14 cellular contexts compared by ENCODE assay signal in genomic region chr14:63908667-63909264, GRCh38. TPM values are rescaled to one million over a fixed set of nuclear protein-coding genes. Genes with fewer than 3 reads are reported as not detected.
DNase-seq lines count a peak whose midpoint lies in the region; ATAC-seq, FAIRE-seq and TF ChIP-seq lines count a peak whose summit lies in the region.
"Had no signal": no experiment of that assay in that cellular context is flagged by ENCODE, and none has a peak within 500 bp of the region (broad histone marks: within the 10 kb centered on the region; RNA-seq: fewer than 3 reads in every experiment).

No MANE protein-coding gene starts in this region.

- FAIRE-seq in HepG2 (lab: Jason Lieb, UNC) (no peak), GM12878 (lab: Jason Lieb, UNC) (no peak)
- FAIRE-seq: bronchial epithelial cell had no signal

- H3K4me3 ChIP-seq in liver (ENCODE audit: low read depth in 1 of 3, low read length in 3 of 3) (peak overlapping the region in 2 of 3 donors; percentile 18 to 24), HepG2 (replicated peaks in 1 of 3; ENCODE audit: insufficient read depth in 1 of 3, low read depth in 2 of 3, low read length in 3 of 3) (no peak overlapping the region), GM12878 (peak overlapping the region; percentile 48), mucosa of stomach (ENCODE audit: low read length) (no peak overlapping the region), uterus (no peak overlapping the region)
- H3K4me3 ChIP-seq: BLaER1, neural progenitor cell had no signal

- peak overlapping the region in 1 of 2 donors; percentile 36 for H3K9ac ChIP-seq in liver (ENCODE audit: low read depth in 1 of 2, low read length in 2 of 2)
- no peak overlapping the region for H3K9ac ChIP-seq in HepG2 (ENCODE audit: insufficient read depth, low read depth, low read length)
- H3K9ac ChIP-seq in GM12878 (ENCODE audit: control insufficient read depth, insufficient read depth, low read length) = peak overlapping the region; percentile 38; the same call in 1 of the 2 replicates
- H3K9ac ChIP-seq in mucosa of stomach (ENCODE audit: low read length) = peak overlapping the region; percentile 52
- H3K9ac ChIP-seq: BLaER1, neural progenitor cell had no signal

- no peak for TF ChIP-seq EP300 in HepG2 (IDR thresholded peaks at IDR 0.05; ENCODE audit: low read depth in 2 of 2, low read length in 2 of 2)
- no peak for TF ChIP-seq EP300 in HepG2 (CRISPR knock-in tag; IDR thresholded peaks at IDR 0.05; ENCODE audit: borderline replicate concordance)
- no peak for TF ChIP-seq EP300 in GM12878 (IDR thresholded peaks at IDR 0.05; ENCODE audit: borderline replicate concordance in 1 of 2, control insufficient read depth in 1 of 2, low read depth in 2 of 2, low read length in 2 of 2)

- H3K27ac ChIP-seq in liver (ENCODE audit: low read depth in 1 of 2, low read length in 2 of 2) (peak overlapping the region; percentile 19 to 23), HepG2 (ENCODE audit: extremely low read length, insufficient read depth, low read length) (no peak overlapping the region), GM12878 (ENCODE audit: control insufficient read depth, insufficient read depth) (peak overlapping the region; percentile 68), uterus (no peak overlapping the region)
- H3K27ac ChIP-seq: BLaER1, neural progenitor cell had no signal

- in situ Hi-C loops in HepG2 (cut with HindIII; ENCODE audit: extremely low pct_ligation_motif_present, low pct_unique_long_range_greater_than_20kb) (no loop called here), GM12878 (cut with MboI) (no loop called here)

- H2AFZ ChIP-seq in HepG2 (ENCODE audit: low read length) (no peak overlapping the region), GM12878 (ENCODE audit: control insufficient read depth, low read depth, low read length) (peak overlapping the region; percentile 64)
- H2AFZ ChIP-seq: neural progenitor cell had no signal

- TF ChIP-seq POLR2A in HepG2 (IDR thresholded peaks at IDR 0.05; ENCODE audit: insufficient read depth in 1 of 2, low read depth in 2 of 2, low read length in 2 of 2) = no peak
- TF ChIP-seq POLR2A in GM12878 (IDR thresholded peaks at IDR 0.05; ENCODE audit: low read depth, low read length) = no peak
- no peak for TF ChIP-seq POLR2A in uterus (IDR thresholded peaks at IDR 0.05)

- H3K27me3 ChIP-seq in liver (ENCODE audit: control insufficient read depth in 4 of 4, insufficient read depth in 4 of 4, low read length in 3 of 4) = no peaks in the 10 kb centered on the region
- H3K27me3 ChIP-seq in HepG2 (ENCODE audit: control insufficient read depth in 1 of 2, insufficient read depth in 2 of 2, low read length in 2 of 2) = no peaks in the 10 kb centered on the region
- H3K27me3 ChIP-seq in GM12878 (replicated peaks in 1 of 2; ENCODE audit: control insufficient read depth in 2 of 2, insufficient read depth in 2 of 2, low read length in 1 of 2) = no peaks in the 10 kb centered on the region
- H3K27me3 ChIP-seq in mucosa of stomach (ENCODE audit: control insufficient read depth, insufficient read depth, low read length) = no peaks in the 10 kb centered on the region
- H3K27me3 ChIP-seq in uterus = no peaks in the 10 kb centered on the region
- H3K27me3 ChIP-seq: BLaER1, neural progenitor cell had no signal

- SMC1A ChIA-PET in GM12878 (lab: Charles Lee; ENCODE audit: uncharacterized antibody, unreplicated experiment) = interaction anchor here (0.8 to 4.4 kb wide), 16 partner anchors 8 to 183 kb away, joined by 3 to 26 read pairs (median 5); no protein-coding TSS in a partner anchor

- TF ChIP-seq RAD21 in liver (IDR thresholded peaks at IDR 0.05) = no peak
- TF ChIP-seq RAD21 in HepG2 (CRISPR knock-in tag; IDR thresholded peaks at IDR 0.05) = no peak
- no peak for TF ChIP-seq RAD21 in GM12878 (IDR thresholded peaks at IDR 0.05; ENCODE audit: insufficient read depth, low read depth, low read length)

- 79% methylated on average over 4 of the region's 4 CpGs for WGBS in liver
- 88% methylated on average over 4 of the region's 4 CpGs for WGBS in HepG2 (ENCODE audit: low lambda C conversion rate)
- whole genome bisulfite sequencing in GM12878 (ENCODE audit: insufficient coverage, insufficient replicate concordance, low lambda C conversion rate, missing lambda C conversion rate) = 75% methylated on average over 4 of the region's 4 CpGs

- RAD21 ChIA-PET in GM12878 (lab: Charles Lee; ENCODE audit: unreplicated experiment) = interaction anchor here (0.6 to 1.6 kb wide), 8 partner anchors 8 to 437 kb away, joined by 3 to 8 read pairs (median 3); no protein-coding TSS in a partner anchor

- POLR2A ChIA-PET in HepG2 (lab: Yijun Ruan, JAX) (no interaction called here), GM12878 (lab: Charles Lee) (interaction anchor here (1.2 to 2.8 kb wide), 3 partner anchors 11 to 40 kb away, joined by 4 to 17 read pairs (median 5); no protein-coding TSS in a partner anchor)

- peaks cover 4 to 17% (median 8%) of the 10 kb centered on the region in 4 donors for H3K4me1 ChIP-seq in liver (ENCODE audit: control insufficient read depth in 4 of 4, insufficient read depth in 4 of 4, low read length in 3 of 4)
- no peaks in the 10 kb centered on the region for H3K4me1 ChIP-seq in HepG2 (ENCODE audit: insufficient read depth, low read length)
- H3K4me1 ChIP-seq in GM12878 (ENCODE audit: control insufficient read depth, insufficient read depth, low read length) = peaks cover 17% of the 10 kb centered on the region
- H3K4me1 ChIP-seq in mucosa of stomach (ENCODE audit: control insufficient read depth, insufficient read depth, low read length) = peaks cover 16% of the 10 kb centered on the region
- no peaks in the 10 kb centered on the region for H3K4me1 ChIP-seq in uterus
- H3K4me1 ChIP-seq: BLaER1 had no signal

- H3K4me2 ChIP-seq in HepG2 (ENCODE audit: low read depth, low read length) (no peak overlapping the region), GM12878 (ENCODE audit: control insufficient read depth, insufficient read depth) (peak overlapping the region; percentile 77)
- H3K4me2 ChIP-seq: BLaER1, neural progenitor cell had no signal

- CTCF ChIA-PET in HepG2 (lab: Yijun Ruan, JAX; ENCODE audit: low intra/inter-chr PET ratio, low total read pairs) (no interaction called here), GM12878 (lab: Yijun Ruan, JAX) (interaction anchor here (1.0 to 2.7 kb wide), 6 partner anchors 9 to 46 kb away, joined by 3 to 9 read pairs (median 5); no protein-coding TSS in a partner anchor)

- H3K36me3 ChIP-seq in liver (ENCODE audit: control insufficient read depth in 4 of 4, insufficient read depth in 3 of 4, low read depth in 1 of 4, low read length in 3 of 4) = no peaks in the 10 kb centered on the region
- no peaks in the 10 kb centered on the region for H3K36me3 ChIP-seq in HepG2 (replicated peaks in 1 of 2; ENCODE audit: control insufficient read depth in 1 of 2, insufficient read depth in 2 of 2, low read length in 2 of 2)
- peaks cover 0 to 6% of the 10 kb centered on the region in 2 experiments; a peak in 1 of 4 replicates for H3K36me3 ChIP-seq in GM12878 (ENCODE audit: control insufficient read depth in 2 of 2, insufficient read depth in 2 of 2, low read length in 1 of 2)
- no peaks in the 10 kb centered on the region for H3K36me3 ChIP-seq in mucosa of stomach (ENCODE audit: control insufficient read depth, insufficient read depth, low read length)
- no peaks in the 10 kb centered on the region for H3K36me3 ChIP-seq in uterus
- H3K36me3 ChIP-seq: neural progenitor cell had no signal

- intact Hi-C loops in HepG2 (cut with micrococcal nuclease; ENCODE audit: unreplicated experiment) (no loop called here), GM12878 (cut with micrococcal nuclease; ENCODE audit: unreplicated experiment) (no loop called here), uterus (cut with DNase I; ENCODE audit: low total_unique reads) (no loop called here)

- no TSS peak for BruUV-seq in HepG2 (replicated peaks; lab: Mats Ljungman, UMichigan)
- BruUV-seq in GM12878 (replicated peaks; lab: Mats Ljungman, UMichigan) = no TSS peak

- H4K20me1 ChIP-seq in HepG2 (ENCODE audit: insufficient read depth, low read length) (no peaks in the 10 kb centered on the region), GM12878 (ENCODE audit: control insufficient read depth, insufficient read depth) (no peaks in the 10 kb centered on the region)
- H4K20me1 ChIP-seq: BLaER1 had no signal

- H3K79me2 ChIP-seq in HepG2 (ENCODE audit: insufficient read depth, low read length) (no peaks in the 10 kb centered on the region), GM12878 (ENCODE audit: control insufficient read depth, insufficient read depth, low read length) (peaks cover 23% of the 10 kb centered on the region)

- DNase-seq in HepG2 (ENCODE audit: low spot score) (no peak), GM12878 (ENCODE audit: low read depth, low spot score) (no peak), D341Med (ENCODE audit: low spot score) (no peak), NCI-H1092 (lab: John Stamatoyannopoulos, UW) (no peak), uterus (no peak)
- DNase-seq: activated CD4-positive, alpha-beta T cell treated with anti-CD3 and anti-CD28 coated beads, Interleukin-2, amount 50 U/mL, for 48 hours; heart right ventricle; NCI-H2107 had no signal

- H3K9me3 ChIP-seq in liver (ENCODE audit: control insufficient read depth in 4 of 4, low read length in 3 of 4) = no peaks in the 10 kb centered on the region
- H3K9me3 ChIP-seq in HepG2 (ENCODE audit: low read length) = no peaks in the 10 kb centered on the region
- H3K9me3 ChIP-seq in GM12878 (replicated peaks; ENCODE audit: control insufficient read depth, insufficient read depth, low read length) = no peaks in the 10 kb centered on the region
- H3K9me3 ChIP-seq in mucosa of stomach (ENCODE audit: control insufficient read depth, low read length) = no peaks in the 10 kb centered on the region
- H3K9me3 ChIP-seq in uterus = no peaks in the 10 kb centered on the region

- ATAC-seq in HepG2 (no peak), GM12878 (peak; percentile 64), GM19035 (IDR thresholded peaks at IDR 0.05; ENCODE audit: unreplicated experiment) (no peak)
- ATAC-seq: heart right ventricle had no signal

- TF ChIP-seq CTCF in liver (IDR thresholded peaks at IDR 0.05; ENCODE audit: low read depth, low read length, missing input control) (no peak), HepG2 (CRISPR knock-in tag; IDR thresholded peaks at IDR 0.05) (no peak), GM12878 (IDR thresholded peaks at IDR 0.05 in 2 of 3, conservative IDR thresholded peaks at IDR 0.05 in 1 of 3; ENCODE audit: control insufficient read depth in 2 of 3, extremely low read depth in 1 of 3, insufficient read depth in 1 of 3, low read depth in 3 of 3, low read length in 3 of 3) (no peak), uterus (IDR thresholded peaks at IDR 0.05) (no peak)

RNA-seq across cellular contexts. Expression of gene SYNE2, which starts 56.0 kb away (rescaled TPM):
- total RNA-seq in liver = 10 to 100 TPM; 15.5 to 79.9 TPM
- polyA plus RNA-seq in liver = 10 to 100 TPM; 12.0 to 23.5 TPM
- 13.3 and 19.5 TPM in 2 replicates for total RNA-seq in HepG2 (2016; rRNA removed; fragmentation: Illumina TruSeq; extraction: Trizol)
- total RNA-seq in HepG2 (2016; cell fraction: cytosol; rRNA removed; fragmentation: Illumina TruSeq; extraction: Trizol; ENCODE audit: low read depth) = 3.3 and 4.7 TPM in 2 replicates
- total RNA-seq in HepG2 (2016; cell fraction: insoluble cytoplasmic fraction; rRNA removed; fragmentation: Illumina TruSeq; extraction: Trizol) = 13.6 and 17.1 TPM in 2 replicates
- total RNA-seq in HepG2 (2016; cell fraction: membrane; rRNA removed; fragmentation: Illumina TruSeq; extraction: Trizol) = 4.5 and 4.9 TPM in 2 replicates
- total RNA-seq in HepG2 (2016; cell fraction: nucleus; rRNA removed; fragmentation: Illumina TruSeq; extraction: Trizol) = 24.4 and 24.6 TPM in 2 replicates
- polyA plus RNA-seq in HepG2 (2011; rRNA removed) = 6.2 and 6.4 TPM in 2 replicates
- polyA plus RNA-seq in HepG2 (2011; cell fraction: cytosol; rRNA removed) = 3.3 and 4.5 TPM in 2 replicates
- 21.7 and 22.7 TPM in 2 replicates for polyA plus RNA-seq in HepG2 (2011; cell fraction: nucleus; rRNA removed)
- 4.5 and 5.0 TPM in 2 replicates for polyA plus RNA-seq in HepG2 (2012)
- 0.34 and 0.63 TPM in 2 replicates for polyA plus RNA-seq in HepG2 (2016; cell fraction: cytosol; fragmentation: Illumina TruSeq; extraction: Trizol; ENCODE audit: low read depth)
- 7.2 and 9.1 TPM in 2 replicates for polyA plus RNA-seq in HepG2 (2016; cell fraction: insoluble cytoplasmic fraction; fragmentation: Illumina TruSeq; extraction: Trizol; ENCODE audit: low read depth)
- 0.87 and 1.0 TPM in 2 replicates for polyA plus RNA-seq in HepG2 (2016; cell fraction: membrane; fragmentation: Illumina TruSeq; extraction: Trizol; ENCODE audit: low read depth)
- polyA plus RNA-seq in HepG2 (2016; cell fraction: nucleus; fragmentation: Illumina TruSeq; extraction: Trizol; ENCODE audit: insufficient read depth, low read depth) = 13.5 and 14.3 TPM in 2 replicates
- 21.2 and 137 TPM in 2 replicates for polyA minus RNA-seq in HepG2 (2011; rRNA and poly(A)+ RNA removed; ENCODE audit: low replicate concordance)
- 9.4 and 14.6 TPM in 2 replicates for polyA minus RNA-seq in HepG2 (2011; cell fraction: cytosol; rRNA and poly(A)+ RNA removed)
- 55.6 and 61.7 TPM in 2 replicates for polyA minus RNA-seq in HepG2 (2011; cell fraction: nucleus; rRNA and poly(A)+ RNA removed)
- 131 and 154 TPM in 2 replicates for total RNA-seq in GM12878 (2013; cell fraction: nucleolus; rRNA removed)
- total RNA-seq in GM12878 (2014; rRNA removed) = 45.6 and 45.7 TPM in 2 replicates
- 49.9 and 55.3 TPM in 2 replicates for total RNA-seq in GM12878 (2014; rRNA removed; fragmentation: Illumina TruSeq; extraction: Trizol)
- 47.8 and 52.7 TPM in 2 replicates for total RNA-seq in GM12878 (2021)
- polyA plus RNA-seq in GM12878 (2011; ENCODE audit: low read depth) = 33.3 TPM
- polyA plus RNA-seq in GM12878 (2011; rRNA removed) = 10.8 and 12.7 TPM in 2 replicates
- polyA plus RNA-seq in GM12878 (2011; cell fraction: cytosol; rRNA removed) = 14.3 and 19.4 TPM in 2 replicates
- 58.4 and 96.8 TPM in 2 replicates for polyA plus RNA-seq in GM12878 (2011; cell fraction: nucleus; rRNA removed)
- 48.3 and 54.5 TPM in 2 replicates for polyA plus RNA-seq in GM12878 (2012)
- polyA plus RNA-seq in GM12878 (2014; fragmentation: Illumina TruSeq; extraction: Trizol) = 35.3 and 37.0 TPM in 2 replicates
- polyA plus RNA-seq in GM12878 (2014; fragmentation: Nextera tagmentation; extraction: Ambion mirVana) = 1 to 10 TPM; 2.1 to 4.6 TPM
- 29.0 and 35.1 TPM in 2 replicates for polyA plus RNA-seq in GM12878 (2014; rRNA removed)
- 10 to 100 TPM; 39.2 to 40.3 TPM for polyA plus RNA-seq in GM12878 (2016; fragmentation: Nextera tagmentation; extraction: Ambion mirVana)
- polyA minus RNA-seq in GM12878 (2011; rRNA and poly(A)+ RNA removed) = 74.2 and 79.7 TPM in 2 replicates
- polyA minus RNA-seq in GM12878 (2011; cell fraction: cytosol; rRNA and poly(A)+ RNA removed) = 13.0 and 14.6 TPM in 2 replicates
- polyA minus RNA-seq in GM12878 (2011; cell fraction: nucleus; rRNA and poly(A)+ RNA removed) = 85.0 and 172 TPM in 2 replicates
- total RNA-seq in uterus = 100 to 1,000 TPM; 101 to 162 (median 114) TPM

Comparison
In these comparisons a context has a peak if more than half of its experiments do, and no peak if none do; other contexts are left out.
1. H3K27ac ChIP-seq: peak in liver (2 of 2) and GM12878 (single experiment); none in HepG2 (single experiment) and uterus (0 of 2).
2. H3K4me3 ChIP-seq: peak in liver (2 of 3) and GM12878 (single experiment); none in HepG2 (0 of 3), mucosa of stomach (single experiment) and uterus (0 of 2).